Comparison of ENCODE assay signal across 12 cellular contexts in genomic region chr3:64008017-64008416, GRCh38.
"Had no signal": no experiment of that assay in that cellular context is flagged by ENCODE, and none has a peak within 500 bp of the region (broad histone marks: within the 10 kb centered on the region; RNA-seq: fewer than 3 reads in every experiment).

No MANE protein-coding gene starts in this region.

- H3K4me3 Mint-ChIP-seq: neural crest cell; stimulated activated naive CD8-positive, alpha-beta T cell treated with anti-CD3 and anti-CD28 coated beads, Interleukin-15, Interleukin-2, amounts not matched to agents 100 ng/mL and 50 ng/mL, for 24 hours; T-cell had no signal

- H3K4me3 ChIP-seq: gastroesophageal sphincter, left ventricle myocardium inferior, pancreas had no signal

- H3K9me3 ChIP-seq: gastroesophageal sphincter, left ventricle myocardium inferior, pancreas had no signal

- DNase-seq: activated effector memory CD4-positive, alpha-beta T cell treated with Interleukin-2 at 50 U/mL for 16 hours; activated T-cell treated with anti-CD3 and anti-CD28 coated beads for 4 hours; central memory CD4-positive, alpha-beta T cell; left ventricle myocardium inferior; mesendoderm; pancreas; stimulated activated CD4-positive, alpha-beta T cell treated with anti-CD3 and anti-CD28 coated beads, Interleukin-2, amount 100 ng/mL, for 48 hours; T-cell had no signal

- H3K4me1 Mint-ChIP-seq: neural crest cell had no signal

- H3K27ac ChIP-seq: left ventricle myocardium inferior, VCaP had no signal

- H3K27me3 Mint-ChIP-seq: stimulated activated naive CD8-positive, alpha-beta T cell treated with anti-CD3 and anti-CD28 coated beads, Interleukin-15, Interleukin-2, amounts not matched to agents 100 ng/mL and 50 ng/mL, for 24 hours; T-cell had no signal

- ATAC-seq: gastroesophageal sphincter, pancreas, T-cell had no signal

- H3K27me3 ChIP-seq: gastroesophageal sphincter, pancreas had no signal

- H3K9me3 Mint-ChIP-seq: neural crest cell; stimulated activated naive CD8-positive, alpha-beta T cell treated with anti-CD3 and anti-CD28 coated beads, Interleukin-15, Interleukin-2, amounts not matched to agents 100 ng/mL and 50 ng/mL, for 24 hours; T-cell had no signal
